20 cellular contexts compared by ENCODE assay signal in the genomic region with DNA sequence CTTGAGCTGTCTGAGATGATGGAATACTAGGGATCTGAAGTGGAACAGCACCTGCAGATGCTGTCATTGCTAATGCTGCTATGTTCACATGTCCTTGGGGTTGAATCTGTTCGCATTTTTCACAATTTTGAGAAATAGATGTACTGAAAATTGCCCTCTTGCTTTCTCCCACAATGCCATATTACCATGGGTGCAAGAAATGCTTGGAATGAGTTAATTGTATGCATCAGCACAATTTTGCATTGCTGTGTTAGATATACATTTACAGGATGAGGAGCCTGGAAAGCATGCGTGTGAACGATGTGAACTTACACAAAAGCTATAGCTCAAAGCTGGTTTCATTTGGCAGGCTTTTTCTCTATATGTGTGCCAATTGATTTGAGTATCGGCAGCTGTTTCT.
DNase-seq lines count a peak whose midpoint lies in the region; ATAC-seq and TF ChIP-seq lines count a peak whose summit lies in the region.
"Had no signal": no experiment of that assay in that cellular context is flagged by ENCODE, and none has a peak within 500 bp of the region (broad histone marks: within the 10 kb centered on the region; RNA-seq: fewer than 3 reads in every experiment).

No MANE protein-coding gene starts in this region.

- peaks cover 84% of the 10 kb centered on the region for H3K4me1 ChIP-seq in left ventricle myocardium inferior
- H3K4me1 ChIP-seq in ectodermal cell (ENCODE audit: control insufficient read depth, insufficient read depth, low read length), result peaks cover 40% of the 10 kb centered on the region
- peaks cover 53% of the 10 kb centered on the region for H3K4me1 ChIP-seq in suprapubic skin
- H3K4me1 ChIP-seq in SJCRH30, result peaks cover 6% of the 10 kb centered on the region

- H3K27ac Mint-ChIP-seq in neural crest cell (ENCODE audit: unreplicated experiment), result no peak overlapping the region
- H3K27ac Mint-ChIP-seq in activated CD4-positive, alpha-beta T cell treated with anti-CD3 and anti-CD28 coated beads for 36 hours, result no peak overlapping the region

- H3K4me3 Mint-ChIP-seq in neural crest cell, result peak overlapping the region; percentile 91
- no peak overlapping the region for H3K4me3 Mint-ChIP-seq in activated CD4-positive, alpha-beta T cell treated with anti-CD3 and anti-CD28 coated beads for 36 hours
- H3K4me3 Mint-ChIP-seq: dendritic cell treated with granulocyte-macrophage colony-stimulating factor and Interleukin-4, amounts not matched to agents 40 ng/mL and 50 ng/mL, for 4 days had no signal

- H3K4me3 ChIP-seq in left ventricle myocardium inferior (no peak overlapping the region), ectodermal cell (ENCODE audit: insufficient read depth, low read depth, low read length) (peak overlapping the region; percentile 9), suprapubic skin (peak overlapping the region; percentile 0), SJCRH30 (no peak overlapping the region)
- H3K4me3 ChIP-seq: HAP-1 had no signal

- peak overlapping the region; percentile 54 for H3K27ac ChIP-seq in left ventricle myocardium inferior (replicated peaks)
- H3K27ac ChIP-seq in ectodermal cell (ENCODE audit: insufficient read depth, low read depth, low read length, poor library complexity, severe bottlenecking), result no peak overlapping the region
- no peak overlapping the region for H3K27ac ChIP-seq in suprapubic skin
- no peak overlapping the region for H3K27ac ChIP-seq in SJCRH30
- H3K27ac ChIP-seq: C4-2B had no signal

- H3K9me3 Mint-ChIP-seq in neural crest cell, result no peaks in the 10 kb centered on the region
- H3K9me3 Mint-ChIP-seq in activated CD4-positive, alpha-beta T cell treated with anti-CD3 and anti-CD28 coated beads for 36 hours (ENCODE audit: low read depth), result no peaks in the 10 kb centered on the region
- H3K9me3 Mint-ChIP-seq: dendritic cell treated with granulocyte-macrophage colony-stimulating factor and Interleukin-4, amounts not matched to agents 40 ng/mL and 50 ng/mL, for 4 days had no signal

- H3K36me3 ChIP-seq in left ventricle myocardium inferior (no peaks in the 10 kb centered on the region), ectodermal cell (ENCODE audit: control insufficient read depth, insufficient read depth, low read length) (no peaks in the 10 kb centered on the region), suprapubic skin (no peaks in the 10 kb centered on the region), SJCRH30 (no peaks in the 10 kb centered on the region)
- H3K36me3 ChIP-seq: HAP-1 had no signal

- no peak for TF ChIP-seq EP300 in suprapubic skin (IDR thresholded peaks at IDR 0.05)

- CTCF ChIA-PET in activated CD4-positive, alpha-beta T cell treated with anti-CD3 and anti-CD28 coated beads for 36 hours (lab: Charles Lee), result interaction anchor here (0.9 kb wide), 1 partner anchor 12 kb away, joined by 3 read pairs; no protein-coding TSS in a partner anchor

- H3K9me3 ChIP-seq in left ventricle myocardium inferior (replicated peaks) (no peaks in the 10 kb centered on the region), ectodermal cell (ENCODE audit: control insufficient read depth, low read length) (no peaks in the 10 kb centered on the region), suprapubic skin (no peaks in the 10 kb centered on the region), SJCRH30 (replicated peaks) (no peaks in the 10 kb centered on the region)
- H3K9me3 ChIP-seq: HAP-1 had no signal

- TF ChIP-seq CTCF in left ventricle myocardium inferior (IDR thresholded peaks at IDR 0.05; ENCODE audit: borderline replicate concordance), result no peak
- no peak for TF ChIP-seq CTCF in neural crest cell (conservative IDR thresholded peaks at IDR 0.05)
- no peak for TF ChIP-seq CTCF in suprapubic skin (IDR thresholded peaks at IDR 0.05)

- no peak for TF ChIP-seq POLR2A in suprapubic skin (IDR thresholded peaks at IDR 0.05)

- no peaks in the 10 kb centered on the region for H3K36me3 Mint-ChIP-seq in neural crest cell (ENCODE audit: low read depth)
- H3K36me3 Mint-ChIP-seq in activated CD4-positive, alpha-beta T cell treated with anti-CD3 and anti-CD28 coated beads for 36 hours (ENCODE audit: low read depth), result no peaks in the 10 kb centered on the region

- no peak for DNase-seq in left ventricle myocardium inferior
- DNase-seq in cardiac septum (ENCODE audit: low spot score), result no peak
- DNase-seq in neural crest cell (ENCODE audit: low read depth, low spot score), result no peak
- no peak for DNase-seq in suprapubic skin (ENCODE audit: low spot score in 2 of 2)
- no peak for DNase-seq in ecto neural progenitor cell (ENCODE audit: low spot score)
- DNase-seq in SJCRH30, result no peak
- no peak for DNase-seq in activated CD4-positive, alpha-beta T cell treated with anti-CD3 and anti-CD28 coated beads for 36 hours
- DNase-seq: activated CD4-positive, alpha-beta T cell treated with anti-CD3 and anti-CD28 coated beads for 4 hours; DMS 273 treated with DMSO at 0.1 percent for 48 hours; Karpas-422; left ventricle myocardium superior; NCI-H1105; NCI-H2107; NCI-H526 treated with DMSO at 0.1 percent for 48 hours; occipital lobe; stimulated activated CD4-positive, alpha-beta T cell treated with anti-CD3 and anti-CD28 coated beads, Interleukin-15, amount 100 ng/mL, for 24 hours had no signal

- H3K4me1 Mint-ChIP-seq in neural crest cell, result peaks cover 66% of the 10 kb centered on the region
- H3K4me1 Mint-ChIP-seq in activated CD4-positive, alpha-beta T cell treated with anti-CD3 and anti-CD28 coated beads for 36 hours, result no peaks in the 10 kb centered on the region

- intact Hi-C loops in left ventricle myocardium inferior (cut with micrococcal nuclease) (no loop called here), cardiac septum (cut with DNase I) (no loop called here)
- intact Hi-C loops in activated CD4-positive, alpha-beta T cell treated with anti-CD3 and anti-CD28 coated beads for 36 hours (cut with DNase I, micrococcal nuclease), result no loop called here

- H3K27me3 ChIP-seq in left ventricle myocardium inferior (ENCODE audit: low read depth) (no peaks in the 10 kb centered on the region), ectodermal cell (ENCODE audit: control insufficient read depth, insufficient read depth, low read length, poor library complexity, severe bottlenecking) (no peaks in the 10 kb centered on the region), suprapubic skin (no peaks in the 10 kb centered on the region), SJCRH30 (no peaks in the 10 kb centered on the region)

- no peak for ATAC-seq in activated CD4-positive, alpha-beta T cell treated with anti-CD3 and anti-CD28 coated beads for 36 hours
- ATAC-seq: left ventricle myocardium superior had no signal

- POLR2A ChIA-PET in activated CD4-positive, alpha-beta T cell treated with anti-CD3 and anti-CD28 coated beads for 36 hours (lab: Charles Lee), result no interaction called here

- 94 to 97% methylated on average over 4 of the region's 4 CpGs for WGBS in ectodermal cell, 2 experiments
- 54% methylated on average over 4 of the region's 4 CpGs for WGBS in suprapubic skin

- no peaks in the 10 kb centered on the region for H3K27me3 Mint-ChIP-seq in neural crest cell (ENCODE audit: low read depth)
- peaks cover 3% of the 10 kb centered on the region for H3K27me3 Mint-ChIP-seq in activated CD4-positive, alpha-beta T cell treated with anti-CD3 and anti-CD28 coated beads for 36 hours
- H3K27me3 Mint-ChIP-seq: dendritic cell treated with granulocyte-macrophage colony-stimulating factor and Interleukin-4, amounts not matched to agents 40 ng/mL and 50 ng/mL, for 4 days had no signal

Comparison
In these comparisons a context has a peak if more than half of its experiments do, and no peak if none do; other contexts are left out.
1. H3K4me3 ChIP-seq: peak in ectodermal cell (single experiment) and suprapubic skin (single experiment); none in left ventricle myocardium inferior (single experiment) and SJCRH30 (single experiment).